In genomic region chrX:9352683-9353430, GRCh38 we compare ENCODE assay signal across 8 cellular contexts.
A peak's percentile ranks its signal among the peaks of the same experiment; 100 is the strongest.
DNase-seq lines count a peak whose midpoint lies in the region; ATAC-seq and TF ChIP-seq lines count a peak whose summit lies in the region.

No MANE protein-coding gene starts in this region.

- DNase-seq in GF-D8 (lab: John Stamatoyannopoulos, UW) (peak; percentile 82), GM20000 (ENCODE audit: low spot score) (peak; percentile 50), foreskin fibroblast (peak; percentile 60 to 69), transverse colon (peak; percentile 41), NCI-H748 (lab: John Stamatoyannopoulos, UW; ENCODE audit: unreplicated experiment) (no peak), prostate gland (ENCODE audit: low spot score) (no peak)

- TF ChIP-seq CTCF in GM20000 (IDR thresholded peaks at IDR 0.05; ENCODE audit: extremely low read depth, missing control alignments) (no peak), VCaP (conservative IDR thresholded peaks at IDR 0.05) (no peak), foreskin fibroblast (IDR thresholded peaks at IDR 0.05; ENCODE audit: low read depth, low read length) (no peak), transverse colon (IDR thresholded peaks at IDR 0.05) (no peak), prostate gland (IDR thresholded peaks at IDR 0.05) (no peak)

- H3K36me3 ChIP-seq in transverse colon (no peaks in the 10 kb centered on the region), prostate gland (no peaks in the 10 kb centered on the region)

- no peak for TF ChIP-seq EP300 in transverse colon (IDR thresholded peaks at IDR 0.05; ENCODE audit: low read depth)

- H3K9me3 ChIP-seq in transverse colon (no peaks in the 10 kb centered on the region), prostate gland (no peaks in the 10 kb centered on the region)

- no peak overlapping the region for H3K4me3 ChIP-seq in foreskin fibroblast (ENCODE audit: low read depth in 1 of 2, low read length in 2 of 2)
- no peak overlapping the region for H3K4me3 ChIP-seq in transverse colon
- H3K4me3 ChIP-seq in prostate gland: no peak overlapping the region

- H3K27me3 ChIP-seq in transverse colon (no peaks in the 10 kb centered on the region), prostate gland (replicated peaks; ENCODE audit: insufficient read depth) (no peaks in the 10 kb centered on the region)

- H3K4me1 ChIP-seq in transverse colon (no peaks in the 10 kb centered on the region), prostate gland (replicated peaks) (no peaks in the 10 kb centered on the region)

- WGBS in transverse colon (ENCODE audit: low coverage in 1 of 2), 2 donors: 60 to 67% methylated on average over 1 to 16 of the region's 16 CpGs
- WGBS in prostate gland: 41% methylated on average over 16 of the region's 16 CpGs

- in situ Hi-C loops in transverse colon (cut with MboI; ENCODE audit: low pct_ligation_motif_present in 1 of 4, low pct_unique_long_range_greater_than_20kb in 1 of 4, low sequenced_read_pairs in 3 of 4): loop anchor here in 1 of 4 donors (10.0 kb wide), 1 partner anchor 102 kb away; no protein-coding TSS in a partner anchor

- TF ChIP-seq POLR2A in transverse colon (IDR thresholded peaks at IDR 0.05) (no peak), prostate gland (IDR thresholded peaks at IDR 0.05) (no peak)

- intact Hi-C loops in transverse colon (cut with DNase I; ENCODE audit: low total_unique reads): no loop called here
- intact Hi-C loops in prostate gland (cut with DNase I): no loop called here

- ATAC-seq in HG03460 (IDR thresholded peaks at IDR 0.05; ENCODE audit: unreplicated experiment): peak; percentile 71

- H3K27ac ChIP-seq in VCaP (peak overlapping the region; percentile 52), transverse colon (peak overlapping the region in 3 of 4 donors; percentile 12 to 30 (median 23)), prostate gland (no peak overlapping the region)

Comparison
In these comparisons a context has a peak if more than half of its experiments do, and no peak if none do; other contexts are left out.
1. DNase-seq: peak in GF-D8 (single experiment), GM20000 (single experiment), foreskin fibroblast (2 of 2) and transverse colon (single experiment); none in NCI-H748 (single experiment) and prostate gland (single experiment).
2. H3K27ac ChIP-seq: peak in VCaP (single experiment) and transverse colon (3 of 4); none in prostate gland (0 of 2).